In the genomic region with DNA sequence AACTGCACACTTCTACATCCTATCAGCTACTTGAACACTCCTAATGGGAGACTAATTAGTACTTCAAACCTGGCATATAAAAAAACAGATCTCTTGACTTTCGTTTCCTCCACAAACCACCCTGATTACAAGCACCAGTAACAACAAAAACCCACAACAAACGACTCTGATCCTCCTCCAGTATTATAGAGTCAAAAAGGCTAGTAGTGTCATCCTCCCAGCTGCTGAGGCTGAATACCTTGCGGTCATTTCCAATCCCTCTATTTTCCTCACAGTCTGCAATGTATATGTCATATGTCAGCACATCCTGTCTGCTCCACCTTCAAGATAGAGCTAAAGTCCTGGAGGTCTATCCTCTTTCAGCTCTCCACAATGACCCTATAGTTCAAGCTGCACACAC, we compare ENCODE assay signal across 19 cellular contexts.
A peak's percentile ranks its signal among the peaks of the same experiment; 100 is the strongest.
DNase-seq lines count a peak whose midpoint lies in the region; ATAC-seq and TF ChIP-seq lines count a peak whose summit lies in the region.
"Had no signal": no experiment of that assay in that cellular context is flagged by ENCODE, and none has a peak within 500 bp of the region (broad histone marks: within the 10 kb centered on the region; RNA-seq: fewer than 3 reads in every experiment).

No MANE protein-coding gene starts in this region.

- H3K79me2 ChIP-seq in MM.1S (ENCODE audit: low read length) = no peaks in the 10 kb centered on the region

- no peaks in the 10 kb centered on the region for H3K9me2 ChIP-seq in MM.1S (replicated peaks; ENCODE audit: insufficient read depth, low read length)

- H3K27me3 Mint-ChIP-seq in type B pancreatic cell = no peaks in the 10 kb centered on the region
- H3K27me3 Mint-ChIP-seq: CD4-positive, alpha-beta memory T cell; CD4-positive, CD25-positive, alpha-beta regulatory T cell; CD8-positive, alpha-beta memory T cell had no signal

- peak overlapping the region; percentile 55 for H2AFZ ChIP-seq in MM.1S (ENCODE audit: low read length)

- peak overlapping the region; percentile 19; the same call in 1 of the 2 replicates for H3K9ac ChIP-seq in MM.1S (ENCODE audit: low read length)
- H3K9ac ChIP-seq: BLaER1 had no signal

- TF ChIP-seq CTCF in MM.1S (IDR thresholded peaks at IDR 0.05; ENCODE audit: low read length) = no peak
- no peak for TF ChIP-seq CTCF in type B pancreatic cell (conservative IDR thresholded peaks at IDR 0.05)

- H3K36me3 Mint-ChIP-seq in type B pancreatic cell = no peaks in the 10 kb centered on the region
- H3K36me3 Mint-ChIP-seq: CD14-positive monocyte; CD4-positive, alpha-beta memory T cell; CD4-positive, CD25-positive, alpha-beta regulatory T cell; CD8-positive, alpha-beta memory T cell had no signal

- H3K4me1 ChIP-seq in MM.1S (ENCODE audit: low read length) = peaks cover 32% of the 10 kb centered on the region
- H3K4me1 ChIP-seq: BE2C, Caco-2 had no signal

- DNase-seq in MM.1S (peak; percentile 86), SW480 (ENCODE audit: low spot score) (peak; percentile 5), type B pancreatic cell (ENCODE audit: extremely low spot score, unreplicated experiment) (no peak), NCI-H82 treated with DMSO at 0.1 percent for 48 hours (lab: John Stamatoyannopoulos, UW; ENCODE audit: unreplicated experiment) (no peak), COR-L47 (lab: John Stamatoyannopoulos, UW) (no peak)
- DNase-seq: 8988T; ACHN; BE2C; C1 segment of cervical spinal cord; Caco-2; Calu3; CD4-positive, alpha-beta memory T cell; CD4-positive, CD25-positive, alpha-beta regulatory T cell; CD8-positive, alpha-beta memory T cell; DMS79 treated with DMSO at 0.1 percent for 48 hours; GF-D8 had no signal

- H3K27me3 ChIP-seq in MM.1S (replicated peaks; ENCODE audit: insufficient read depth, low read length) = no peaks in the 10 kb centered on the region
- H3K27me3 ChIP-seq: BE2C, BLaER1 had no signal

- peak overlapping the region; percentile 12; the same call in 1 of the 2 replicates for H3K4me3 ChIP-seq in MM.1S (ENCODE audit: low read length)
- H3K4me3 ChIP-seq: BLaER1 had no signal

- peak overlapping the region; percentile 67 for H3K27ac ChIP-seq in MM.1S (ENCODE audit: low read length)
- H3K27ac ChIP-seq: BLaER1 had no signal

- peak overlapping the region; percentile 62 for H3K4me2 ChIP-seq in MM.1S (ENCODE audit: low read depth, low read length)
- H3K4me2 ChIP-seq: BLaER1 had no signal

- H3K27ac Mint-ChIP-seq in type B pancreatic cell = peak overlapping the region; percentile 11
- H3K27ac Mint-ChIP-seq: CD14-positive monocyte; CD4-positive, alpha-beta memory T cell; CD4-positive, CD25-positive, alpha-beta regulatory T cell; CD8-positive, alpha-beta memory T cell had no signal

- no peak for ATAC-seq in HG02938 (IDR thresholded peaks at IDR 0.05; ENCODE audit: unreplicated experiment)

- no peaks in the 10 kb centered on the region for H3K36me3 ChIP-seq in MM.1S (replicated peaks; ENCODE audit: insufficient read depth, low read length)
- H3K36me3 ChIP-seq: BE2C, BLaER1 had no signal

- no peak overlapping the region for H3K4me3 Mint-ChIP-seq in type B pancreatic cell
- H3K4me3 Mint-ChIP-seq: CD14-positive monocyte; CD4-positive, alpha-beta memory T cell; CD4-positive, CD25-positive, alpha-beta regulatory T cell; CD8-positive, alpha-beta memory T cell had no signal

- no peaks in the 10 kb centered on the region for H3K4me1 Mint-ChIP-seq in type B pancreatic cell (ENCODE audit: unreplicated experiment)
- H3K4me1 Mint-ChIP-seq: CD14-positive monocyte; CD4-positive, alpha-beta memory T cell; CD4-positive, CD25-positive, alpha-beta regulatory T cell; CD8-positive, alpha-beta memory T cell had no signal

- peaks cover 18% of the 10 kb centered on the region for H3F3A ChIP-seq in MM.1S (ENCODE audit: insufficient read depth, low read length)

- H4K20me1 ChIP-seq in MM.1S (ENCODE audit: insufficient read depth, low read length) = no peaks in the 10 kb centered on the region
- H4K20me1 ChIP-seq: BLaER1 had no signal

- H3K9me3 Mint-ChIP-seq in type B pancreatic cell = no peaks in the 10 kb centered on the region

- H3K9me3 ChIP-seq in MM.1S (replicated peaks; ENCODE audit: insufficient read depth, low read length) = no peaks in the 10 kb centered on the region
- H3K9me3 ChIP-seq: BE2C, BLaER1, Caco-2 had no signal

Comparison
In these comparisons a context has a peak if more than half of its experiments do, and no peak if none do; other contexts are left out.
1. DNase-seq: peak in MM.1S (single experiment) and SW480 (single experiment); none in type B pancreatic cell (single experiment), NCI-H82 treated with DMSO at 0.1 percent for 48 hours (single experiment) and COR-L47 (single experiment).